ENCODE assay signal across 15 cellular contexts in genomic region chr6:168886964-168887363, GRCh38.
DNase-seq lines count a peak whose midpoint lies in the region; ATAC-seq and TF ChIP-seq lines count a peak whose summit lies in the region.
"Had no signal": no experiment of that assay in that cellular context is flagged by ENCODE, and none has a peak within 500 bp of the region (broad histone marks: within the 10 kb centered on the region; RNA-seq: fewer than 3 reads in every experiment).

No MANE protein-coding gene starts in this region.

- no peaks in the 10 kb centered on the region for H3K79me2 ChIP-seq in MM.1S (ENCODE audit: low read length)

- H3F3A ChIP-seq in MM.1S (ENCODE audit: insufficient read depth, low read length): no peaks in the 10 kb centered on the region

- H3K4me3 ChIP-seq in body of pancreas (no peak overlapping the region), MM.1S (ENCODE audit: low read length) (no peak overlapping the region)
- H3K4me3 ChIP-seq: BLaER1, HAP-1 had no signal

- peak overlapping the region; percentile 87 for H3K27ac Mint-ChIP-seq in Calu3 (ENCODE audit: unreplicated experiment)

- ATAC-seq in body of pancreas (peak; percentile 67), left lobe of liver (peak; percentile 58)

- 19 to 27% methylated on average over 12 of the region's 12 CpGs for WGBS in body of pancreas, 2 donors

- H3K27ac ChIP-seq in body of pancreas: peak overlapping the region; percentile 70 to 88 (median 80)
- H3K27ac ChIP-seq in MM.1S (ENCODE audit: low read length): no peak overlapping the region
- H3K27ac ChIP-seq: BLaER1, HL-60 had no signal

- peak overlapping the region; percentile 49 for H3K4me3 Mint-ChIP-seq in Calu3 (ENCODE audit: low read depth, unreplicated experiment)
- H3K4me3 Mint-ChIP-seq: CD8-positive, alpha-beta memory T cell had no signal

- H3K9me3 Mint-ChIP-seq in Calu3 (ENCODE audit: low read depth, unreplicated experiment): no peaks in the 10 kb centered on the region
- H3K9me3 Mint-ChIP-seq: CD8-positive, alpha-beta memory T cell had no signal

- peak; percentile 13 to 65 (median 54) for TF ChIP-seq POLR2A in body of pancreas (IDR thresholded peaks at IDR 0.05)

- peaks cover 14% of the 10 kb centered on the region for H3K36me3 Mint-ChIP-seq in Calu3 (ENCODE audit: insufficient read depth, unreplicated experiment)

- DNase-seq in Calu3 (peak; percentile 46), body of pancreas (peak in 3 of 4 donors; percentile 37 to 52 (median 46)), left lobe of liver (ENCODE audit: low spot score) (no peak), posterior vena cava (ENCODE audit: low spot score) (peak; percentile 41), NCI-H146 (lab: John Stamatoyannopoulos, UW) (no peak), MM.1S (no peak), GF-D8 (lab: John Stamatoyannopoulos, UW) (no peak)
- DNase-seq: 8988T; AML-193; Caco-2; CD8-positive, alpha-beta memory T cell; DMS53 had no signal

- H3K9me3 ChIP-seq in body of pancreas (no peaks in the 10 kb centered on the region), MM.1S (replicated peaks; ENCODE audit: insufficient read depth, low read length) (no peaks in the 10 kb centered on the region)
- H3K9me3 ChIP-seq: BLaER1, Caco-2, HAP-1 had no signal

- H3K27me3 ChIP-seq in body of pancreas (peaks cover 0 to 5% of the 10 kb centered on the region in 2 donors), MM.1S (replicated peaks; ENCODE audit: insufficient read depth, low read length) (no peaks in the 10 kb centered on the region; the same call in 1 of the 2 replicates)
- H3K27me3 ChIP-seq: BLaER1 had no signal

- H3K36me3 ChIP-seq in body of pancreas (replicated peaks in 1 of 2; ENCODE audit: insufficient read depth in 1 of 2, low read depth in 2 of 2) (no peaks in the 10 kb centered on the region), MM.1S (replicated peaks; ENCODE audit: insufficient read depth, low read length) (no peaks in the 10 kb centered on the region)
- H3K36me3 ChIP-seq: BLaER1, HAP-1 had no signal

- H3K9me2 ChIP-seq in MM.1S (replicated peaks; ENCODE audit: insufficient read depth, low read length): no peaks in the 10 kb centered on the region

- no peak overlapping the region for H3K4me2 ChIP-seq in MM.1S (ENCODE audit: low read depth, low read length)
- H3K4me2 ChIP-seq: BLaER1 had no signal

- H3K9ac ChIP-seq in MM.1S (ENCODE audit: low read length): no peak overlapping the region
- H3K9ac ChIP-seq: BLaER1 had no signal

- H3K4me1 ChIP-seq in body of pancreas: peaks cover 18% of the 10 kb centered on the region
- no peaks in the 10 kb centered on the region for H3K4me1 ChIP-seq in MM.1S (ENCODE audit: low read length)
- H3K4me1 ChIP-seq: Caco-2, HAP-1 had no signal

- H3K4me1 Mint-ChIP-seq in Calu3 (ENCODE audit: low read depth, unreplicated experiment): peaks cover 21% of the 10 kb centered on the region

- TF ChIP-seq CTCF in Calu3 (IDR thresholded peaks at IDR 0.05; ENCODE audit: unreplicated experiment) (no peak), body of pancreas (IDR thresholded peaks at IDR 0.05) (no peak), MM.1S (IDR thresholded peaks at IDR 0.05; ENCODE audit: low read length) (no peak)

- H2AFZ ChIP-seq in MM.1S (ENCODE audit: low read length): no peak overlapping the region

- H4K20me1 ChIP-seq in MM.1S (ENCODE audit: insufficient read depth, low read length): no peaks in the 10 kb centered on the region
- H4K20me1 ChIP-seq: BLaER1 had no signal

- CTCF ChIA-PET in Calu3 (lab: Charles Lee): interaction anchor here (2.0 kb wide), 1 partner anchor 517 kb away, joined by 7 read pairs; no protein-coding TSS in a partner anchor

- intact Hi-C loops in Calu3 (cut with micrococcal nuclease; ENCODE audit: unreplicated experiment) (loop anchor here (5.0 kb wide), 1 partner anchor 200 kb away; no protein-coding TSS in a partner anchor), body of pancreas (cut with DNase I) (no loop called here), posterior vena cava (cut with DNase I) (loop anchor here (2.0 to 10.0 kb wide), 3 partner anchors 272 to 512 kb away; no protein-coding TSS in a partner anchor)

- no peaks in the 10 kb centered on the region for H3K27me3 Mint-ChIP-seq in Calu3 (ENCODE audit: unreplicated experiment)

- BruUV-seq in Calu3 (replicated peaks; lab: Mats Ljungman, UMichigan): no TSS peak

Comparison
In these comparisons a context has a peak if more than half of its experiments do, and no peak if none do; other contexts are left out.
1. DNase-seq: peak in Calu3 (single experiment), body of pancreas (3 of 4) and posterior vena cava (single experiment); none in left lobe of liver (single experiment), NCI-H146 (single experiment), MM.1S (single experiment) and GF-D8 (single experiment).